28 cellular contexts compared by ENCODE assay signal in the genomic region with DNA sequence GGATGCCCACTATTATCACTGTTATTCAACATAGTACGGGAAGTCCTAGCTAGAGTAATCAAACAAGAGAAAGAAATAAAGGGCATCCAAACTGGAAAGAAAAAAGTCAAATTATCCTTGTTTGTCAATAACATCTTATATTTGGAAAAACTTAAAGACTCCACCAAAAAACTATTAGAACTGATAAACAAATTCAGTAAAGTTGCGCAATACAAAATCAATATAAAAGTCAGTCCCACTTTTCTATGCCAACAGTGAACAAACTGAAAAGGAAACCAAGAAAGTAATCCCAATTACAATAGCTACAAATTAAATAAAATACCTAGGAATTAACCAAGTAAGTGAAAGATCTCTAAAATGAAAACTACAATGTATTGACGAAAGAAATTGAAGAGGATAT.
"Had no signal": no experiment of that assay in that cellular context is flagged by ENCODE, and none has a peak within 500 bp of the region (broad histone marks: within the 10 kb centered on the region; RNA-seq: fewer than 3 reads in every experiment).

No MANE protein-coding gene starts in this region.

- DNase-seq: natural killer cell; occipital lobe; ovary; posterior cingulate gyrus; psoas muscle; right cardiac atrium; spleen; stimulated activated CD4-positive, alpha-beta T cell treated with anti-CD3 and anti-CD28 coated beads, Interleukin-12 subunit alpha, Interleukin-12 subunit beta, amount 100 ng/mL, for 4 hours; stimulated activated CD4-positive, alpha-beta T cell treated with anti-CD3 and anti-CD28 coated beads, Interleukin-1b, Interleukin-23, amount 100 ng/mL, for 48 hours; stimulated activated CD4-positive, alpha-beta T cell treated with anti-CD3 and anti-CD28 coated beads, Interleukin-4, amount 100 ng/mL, for 1 hour; stimulated activated CD4-positive, alpha-beta T cell treated with anti-CD3 and anti-CD28 coated beads, Interleukin-4, amount 100 ng/mL, for 4 hours; stimulated activated CD8-positive, alpha-beta memory T cell treated with anti-CD3 and anti-CD28 coated beads, Interleukin-4, amount 100 ng/mL, for 48 hours; stimulated activated naive CD4-positive, alpha-beta T cell; stimulated activated naive CD8-positive, alpha-beta T cell treated with anti-CD3 and anti-CD28 coated beads, Interleukin-15, amount 100 ng/mL, for 72 hours; stimulated activated naive CD8-positive, alpha-beta T cell treated with anti-CD3 and anti-CD28 coated beads, Interleukin-15, Interleukin-2, amounts not matched to agents 100 U/mL and 50 U/mL, for 24 hours; substantia nigra; testis; tibial artery; transverse colon; upper lobe of right lung; uterus had no signal

- H3K4me3 ChIP-seq: neural progenitor cell, ovary, psoas muscle, skin epidermis, smooth muscle cell, spleen, suprapubic skin, testis, tibial artery, transverse colon, upper lobe of right lung, uterus had no signal

- ATAC-seq: natural killer cell; psoas muscle; right cardiac atrium; sciatic nerve; stimulated activated memory B cell treated with anti-CD40 and anti-IgM and Interleukin-4, amounts not matched to agents 10 μg/mL and 1 μg/mL and 100 μg/mL, for 72 hours; stimulated activated naive CD8-positive, alpha-beta T cell treated with anti-CD3 and anti-CD28 coated beads, Interleukin-15, amount 100 ng/mL, for 72 hours; stimulated activated naive CD8-positive, alpha-beta T cell treated with anti-CD3 and anti-CD28 coated beads, Interleukin-15, Interleukin-2, amounts not matched to agents 100 U/mL and 50 U/mL, for 24 hours; upper lobe of right lung had no signal

- H3K4me2 ChIP-seq: neural progenitor cell, smooth muscle cell had no signal

- H3K9me3 ChIP-seq: ovary, psoas muscle, spleen, suprapubic skin, testis, tibial artery, transverse colon, upper lobe of right lung, uterus had no signal

- H3K79me2 ChIP-seq: parathyroid adenoma had no signal

- H3K36me3 ChIP-seq: neural progenitor cell, ovary, suprapubic skin, tibial artery, transverse colon, upper lobe of right lung, uterus had no signal

- H3K27ac ChIP-seq: neural progenitor cell, ovary, parathyroid adenoma, psoas muscle, skin epidermis, spleen, suprapubic skin, testis, tibial artery, transverse colon, upper lobe of right lung, uterus had no signal

- H2AFZ ChIP-seq: neural progenitor cell, parathyroid adenoma had no signal

- H3K9ac ChIP-seq: neural progenitor cell, parathyroid adenoma had no signal

- H3K4me1 ChIP-seq: parathyroid adenoma, transverse colon, upper lobe of right lung had no signal

- H3K27me3 ChIP-seq: neural progenitor cell, ovary, spleen, suprapubic skin, testis, tibial artery, transverse colon, upper lobe of right lung, uterus had no signal
